ENCODE assay signal across 17 cellular contexts in genomic region chr4:149498246-149498645, GRCh38.
A peak's percentile ranks its signal among the peaks of the same experiment; 100 is the strongest.
DNase-seq lines count a peak whose midpoint lies in the region; ATAC-seq and TF ChIP-seq lines count a peak whose summit lies in the region.
"Had no signal": no experiment of that assay in that cellular context is flagged by ENCODE, and none has a peak within 500 bp of the region (broad histone marks: within the 10 kb centered on the region; RNA-seq: fewer than 3 reads in every experiment).

No MANE protein-coding gene starts in this region.

- H3K4me1 Mint-ChIP-seq in GM23338 = peaks cover 4% of the 10 kb centered on the region; the same call in 2 of the 3 replicates

- H4K20me1 ChIP-seq in GM23338 (replicated peaks; ENCODE audit: insufficient read depth) = no peaks in the 10 kb centered on the region

- no peaks in the 10 kb centered on the region for H3F3A ChIP-seq in GM23338 (replicated peaks; ENCODE audit: low read depth)

- TF ChIP-seq EP300 in ovary (IDR thresholded peaks at IDR 0.05) = no peak

- no peak overlapping the region for H3K4me3 ChIP-seq in GM23338
- no peak overlapping the region for H3K4me3 ChIP-seq in ovary
- H3K4me3 ChIP-seq: A549, HAP-1 had no signal

- peak overlapping the region; percentile 33; the same call in 1 of the 2 replicates for H3K27ac Mint-ChIP-seq in GM23338
- H3K27ac Mint-ChIP-seq: CD4-positive, alpha-beta T cell had no signal

- peaks cover 7% of the 10 kb centered on the region for H3K27me3 Mint-ChIP-seq in GM23338 (ENCODE audit: insufficient read depth, low read depth, poor library complexity)
- H3K27me3 Mint-ChIP-seq: CD4-positive, alpha-beta T cell had no signal

- H3K27me3 ChIP-seq in GM23338 (ENCODE audit: insufficient read depth) = no peaks in the 10 kb centered on the region
- no peaks in the 10 kb centered on the region for H3K27me3 ChIP-seq in ovary

- H3K36me3 ChIP-seq in GM23338 (ENCODE audit: insufficient read depth) (no peaks in the 10 kb centered on the region), ovary (no peaks in the 10 kb centered on the region)
- H3K36me3 ChIP-seq: HAP-1 had no signal

- H3K9me3 ChIP-seq in ovary = no peaks in the 10 kb centered on the region
- H3K9me3 ChIP-seq: A549, Caco-2, HAP-1 had no signal

- H3K9me3 Mint-ChIP-seq in GM23338 = no peaks in the 10 kb centered on the region

- H3K27ac ChIP-seq in GM23338 (ENCODE audit: low read depth) = no peak overlapping the region
- no peak overlapping the region for H3K27ac ChIP-seq in ovary
- H3K27ac ChIP-seq: 22Rv1, A549, C4-2B had no signal

- H3K4me3 Mint-ChIP-seq in GM23338 = no peak overlapping the region
- H3K4me3 Mint-ChIP-seq: CD4-positive, alpha-beta T cell had no signal

- no peak for TF ChIP-seq CTCF in GM23338 (conservative IDR thresholded peaks at IDR 0.05; ENCODE audit: low read depth in 2 of 2)
- no peak for TF ChIP-seq CTCF in ovary (IDR thresholded peaks at IDR 0.05)

- no peaks in the 10 kb centered on the region for H3K79me2 ChIP-seq in GM23338 (replicated peaks; ENCODE audit: insufficient read depth)

- DNase-seq in DMS53 (lab: John Stamatoyannopoulos, UW) (peak; percentile 3), DMS53 treated with DMSO at 0.1 percent for 48 hours (lab: John Stamatoyannopoulos, UW; ENCODE audit: unreplicated experiment) (no peak), GM23338 (ENCODE audit: low spot score) (no peak), M059J (ENCODE audit: low read depth) (peak; percentile 35), left colon (no peak), ovary (no peak)
- DNase-seq: AML-193; Caco-2; CD4-positive, alpha-beta T cell; DMS79 treated with DMSO at 0.1 percent for 48 hours; GF-D8; IMR-90 had no signal

- TF ChIP-seq POLR2A in ovary (IDR thresholded peaks at IDR 0.05) = no peak

- H3K4me2 ChIP-seq in GM23338 = no peak overlapping the region
- H3K4me2 ChIP-seq: A549 had no signal

- H3K4me1 ChIP-seq in GM23338 (ENCODE audit: insufficient read depth) (no peaks in the 10 kb centered on the region), ovary (ENCODE audit: insufficient read depth) (no peaks in the 10 kb centered on the region)
- H3K4me1 ChIP-seq: Caco-2, HAP-1 had no signal

- 0 out of 2 replicates have a peak, but pooled peaks cover 11% of the 10 kb centered on the region for H3K9me2 ChIP-seq in GM23338 (ENCODE audit: insufficient read depth)

- 64 to 80% (median 67%) methylated on average over 3 of the region's 3 CpGs for WGBS in ovary, 3 donors

- no peak overlapping the region for H2AFZ ChIP-seq in GM23338

- intact Hi-C loops in left colon (cut with DNase I, micrococcal nuclease) (no loop called here), ovary (cut with DNase I) (no loop called here)

- H3K36me3 Mint-ChIP-seq in GM23338 (ENCODE audit: low read depth) = no peaks in the 10 kb centered on the region; the same call in 2 of the 3 replicates

- ATAC-seq in GM23338 (no peak), left colon (peak; percentile 53), GM21786 (IDR thresholded peaks at IDR 0.05; ENCODE audit: unreplicated experiment) (no peak)
- ATAC-seq: A549 had no signal

TF ChIP-seq in GM23338, 12 proteins besides CTCF, POLR2A, EP300 and RAD21 (continues in another document):
- no peak for TF ChIP-seq ZNF462 (CRISPR knock-in tag; IDR thresholded peaks at IDR 0.05)
- TF ChIP-seq JUNB (IDR thresholded peaks at IDR 0.05; ENCODE audit: unreplicated experiment) = no peak
- TF ChIP-seq ETS1 (IDR thresholded peaks at IDR 0.05) = no peak
- no peak for TF ChIP-seq EZH2 (IDR thresholded peaks at IDR 0.05; ENCODE audit: low read depth, unreplicated experiment)
- no peak for TF ChIP-seq NANOG (IDR thresholded peaks at IDR 0.05; ENCODE audit: borderline replicate concordance)
- no peak for TF ChIP-seq STAT1 (IDR thresholded peaks at IDR 0.05; ENCODE audit: unreplicated experiment)
- TF ChIP-seq ZNF331 (CRISPR knock-in tag; IDR thresholded peaks at IDR 0.05; ENCODE audit: low read depth) = no peak
- TF ChIP-seq POLR2AphosphoS5 (IDR thresholded peaks at IDR 0.05; ENCODE audit: low read depth) = no peak
- TF ChIP-seq ZNF114 (CRISPR knock-in tag; IDR thresholded peaks at IDR 0.05) = no peak
- TF ChIP-seq EZH2phosphoT487 (IDR thresholded peaks at IDR 0.05; ENCODE audit: unreplicated experiment) = no peak

Comparison
In these comparisons a context has a peak if more than half of its experiments do, and no peak if none do; other contexts are left out.
1. DNase-seq: peak in DMS53 (single experiment) and M059J (single experiment); none in DMS53 treated with DMSO at 0.1 percent for 48 hours (single experiment), GM23338 (single experiment), left colon (0 of 2) and ovary (0 of 5).